8 cellular contexts compared by ENCODE assay signal in genomic region chr3:39107874-39108308, GRCh38. TPM values are rescaled to one million over a fixed set of nuclear protein-coding genes. Genes with fewer than 3 reads are reported as not detected.
DNase-seq lines count a peak whose midpoint lies in the region; ATAC-seq, FAIRE-seq and TF ChIP-seq lines count a peak whose summit lies in the region.

No MANE protein-coding gene starts in this region.

- peak overlapping the region; percentile 97 for H2AFZ ChIP-seq in keratinocyte (ENCODE audit: control insufficient read depth, low read length)

- in situ Hi-C loops in astrocyte of the spinal cord (cut with HindIII; ENCODE audit: low sequenced_read_pairs), result loop anchor here (25.0 kb wide), 1 partner anchor 179 kb away; the partner anchor contains the start of gene CX3CR1

- H3K36me3 ChIP-seq in GM06990 (ENCODE audit: control insufficient read depth, insufficient read depth, low read length), result no peaks in the 10 kb centered on the region; the same call in 1 of the 2 replicates
- H3K36me3 ChIP-seq in keratinocyte (ENCODE audit: control insufficient read depth in 2 of 2, extremely low read depth in 1 of 2, insufficient read depth in 2 of 2, low read length in 2 of 2), result peaks cover 0 to 2% of the 10 kb centered on the region in 2 experiments
- H3K36me3 ChIP-seq in subcutaneous abdominal adipose tissue (ENCODE audit: control insufficient read depth in 5 of 5, insufficient read depth in 5 of 5, low read length in 5 of 5), result peaks cover 0 to 7% (median 0%) of the 10 kb centered on the region in 5 donors

- H3K27ac ChIP-seq in keratinocyte (ENCODE audit: control insufficient read depth, insufficient read depth, low read length) (peak overlapping the region; percentile 69), subcutaneous abdominal adipose tissue (ENCODE audit: low read depth, low read length) (peak overlapping the region; percentile 84)

- ATAC-seq in HG03460 (IDR thresholded peaks at IDR 0.05; ENCODE audit: unreplicated experiment) (peak; percentile 3), HG02970 (IDR thresholded peaks at IDR 0.05; ENCODE audit: low FRiP score, unreplicated experiment) (no peak), GM18502 (IDR thresholded peaks at IDR 0.05; ENCODE audit: poor library complexity, unreplicated experiment) (no peak)

- H3K4me1 ChIP-seq in keratinocyte (ENCODE audit: control insufficient read depth, extremely low read depth, insufficient read depth, low read length) (peaks cover 15% of the 10 kb centered on the region), subcutaneous abdominal adipose tissue (ENCODE audit: control insufficient read depth in 5 of 5, insufficient read depth in 5 of 5, low read length in 5 of 5) (peaks cover 3 to 56% (median 50%) of the 10 kb centered on the region in 5 donors)

- no peaks in the 10 kb centered on the region for H3K9me3 ChIP-seq in keratinocyte (ENCODE audit: control insufficient read depth, low read depth, low read length)
- no peaks in the 10 kb centered on the region for H3K9me3 ChIP-seq in subcutaneous abdominal adipose tissue (ENCODE audit: control insufficient read depth in 5 of 5, low read length in 5 of 5)

- no peak for FAIRE-seq in keratinocyte (lab: Jason Lieb, UNC)

- H3K79me2 ChIP-seq in keratinocyte (ENCODE audit: control insufficient read depth, insufficient read depth, low read length), result peaks cover 36% of the 10 kb centered on the region

- dilution Hi-C loops in keratinocyte (cut with MboI; ENCODE audit: extremely low pct_ligation_motif_present, low sequenced_read_pairs), result no loop called here

- TF ChIP-seq CTCF in GM06990 (IDR thresholded peaks at IDR 0.05; ENCODE audit: insufficient read depth, low read length, poor library complexity, severe bottlenecking) (no peak), astrocyte of the spinal cord (IDR thresholded peaks at IDR 0.05; ENCODE audit: low read depth, low read length) (no peak), keratinocyte (optimal IDR thresholded peaks at IDR 0.05 in 1 of 3, IDR thresholded peaks at IDR 0.05 in 1 of 3, conservative IDR thresholded peaks at IDR 0.05 in 1 of 3; ENCODE audit: extremely low read depth in 1 of 3, insufficient read depth in 2 of 3, low read length in 3 of 3) (no peak)

- H3K4me2 ChIP-seq in keratinocyte (ENCODE audit: control insufficient read depth, extremely low read depth, insufficient read depth, low read depth, low read length), result peak overlapping the region; percentile 92

- no peak for DNase-seq in GM06990 (ENCODE audit: extremely low read depth, insufficient read length)
- no peak for DNase-seq in astrocyte of the spinal cord (ENCODE audit: low read depth, low spot score)
- no peak for DNase-seq in keratinocyte (ENCODE audit: low read depth, low spot score)
- DNase-seq in SK-N-DZ (ENCODE audit: low spot score), result no peak

- H3K4me3 ChIP-seq in GM06990 (replicated peaks; ENCODE audit: low read depth, low read length) (peak overlapping the region; percentile 86), astrocyte of the spinal cord (ENCODE audit: low read depth, low read length) (peak overlapping the region; percentile 91), keratinocyte (ENCODE audit: control insufficient read depth in 2 of 3, extremely low read depth in 1 of 3, insufficient read depth in 2 of 3, low read depth in 1 of 3, low read length in 3 of 3) (peak overlapping the region; percentile 87 to 92 (median 87)), subcutaneous abdominal adipose tissue (ENCODE audit: low read depth in 1 of 5, low read length in 5 of 5) (peak overlapping the region; percentile 78 to 89 (median 88))

- peak overlapping the region; percentile 83 for H3K9ac ChIP-seq in keratinocyte (ENCODE audit: control insufficient read depth, extremely low read depth, insufficient read depth, low read length)
- peak overlapping the region; percentile 68 to 93 (median 85) for H3K9ac ChIP-seq in subcutaneous abdominal adipose tissue (ENCODE audit: low read length in 5 of 5)

- peaks cover 2% of the 10 kb centered on the region for H3K9me1 ChIP-seq in keratinocyte (ENCODE audit: control insufficient read depth, extremely low read depth, insufficient read depth, low read length)

- no peaks in the 10 kb centered on the region for H3K27me3 ChIP-seq in GM06990 (replicated peaks; ENCODE audit: control insufficient read depth, insufficient read depth, low read length)
- H3K27me3 ChIP-seq in keratinocyte (ENCODE audit: control insufficient read depth, extremely low read depth, insufficient read depth, low read length), result no peaks in the 10 kb centered on the region
- H3K27me3 ChIP-seq in subcutaneous abdominal adipose tissue (ENCODE audit: control insufficient read depth in 5 of 5, insufficient read depth in 4 of 5, low read length in 5 of 5), result no peaks in the 10 kb centered on the region

- H4K20me1 ChIP-seq in keratinocyte (ENCODE audit: control insufficient read depth, extremely low read depth, insufficient read depth, low read length), result peaks cover 7% of the 10 kb centered on the region

RNA-seq across cellular contexts. Expression of gene TTC21A, which starts 0.4 kb away (rescaled TPM):
- polyA plus RNA-seq in keratinocyte, result 1.1 to 2.4 TPM (median 1.3 TPM) in 3 replicates
- 2.2 TPM for polyA plus RNA-seq in keratinocyte (2011; ENCODE audit: low read depth)
- 0.30 and 0.50 TPM in 2 replicates for polyA plus RNA-seq in keratinocyte (2011; cell fraction: cytosol; rRNA removed)
- 6.2 and 6.4 TPM in 2 replicates for polyA plus RNA-seq in keratinocyte (2011; cell fraction: nucleus; rRNA removed)
- polyA plus RNA-seq in keratinocyte (2012; ENCODE audit: low replicate concordance), result 0.61 and 2.7 TPM in 2 replicates
- 1.2 to 3.3 TPM (median 2.0 TPM) in 3 replicates for polyA minus RNA-seq in keratinocyte
- not detected for polyA minus RNA-seq in keratinocyte (2011; cell fraction: cytosol; rRNA and poly(A)+ RNA removed)
- 2.6 and 3.9 TPM in 2 replicates for polyA minus RNA-seq in keratinocyte (2011; cell fraction: nucleus; rRNA and poly(A)+ RNA removed)
- polyA plus RNA-seq in SK-N-DZ (2014; cell fraction: cytosol; rRNA removed), result 0.39 and 1.3 TPM in 2 replicates
- 6.7 and 14.7 TPM in 2 replicates for polyA plus RNA-seq in SK-N-DZ (2014; cell fraction: nucleus; rRNA removed)

RNA-seq across cellular contexts. Expression of gene GORASP1, which starts 0.5 kb away (rescaled TPM):
- 38.4 to 58.8 TPM (median 43.7 TPM) in 3 replicates for polyA plus RNA-seq in keratinocyte
- 9.6 TPM for polyA plus RNA-seq in keratinocyte (2011; ENCODE audit: low read depth)
- 30.3 and 31.4 TPM in 2 replicates for polyA plus RNA-seq in keratinocyte (2011; cell fraction: cytosol; rRNA removed)
- 81.5 and 88.8 TPM in 2 replicates for polyA plus RNA-seq in keratinocyte (2011; cell fraction: nucleus; rRNA removed)
- 31.1 and 34.2 TPM in 2 replicates for polyA plus RNA-seq in keratinocyte (2012; ENCODE audit: low replicate concordance)
- 39.1 to 63.4 TPM (median 52.9 TPM) in 3 replicates for polyA minus RNA-seq in keratinocyte
- polyA minus RNA-seq in keratinocyte (2011; cell fraction: cytosol; rRNA and poly(A)+ RNA removed), result 34.1 TPM
- polyA minus RNA-seq in keratinocyte (2011; cell fraction: nucleus; rRNA and poly(A)+ RNA removed), result 27.2 and 30.3 TPM in 2 replicates
- polyA plus RNA-seq in SK-N-DZ (2014; cell fraction: cytosol; rRNA removed), result 21.9 and 25.3 TPM in 2 replicates
- 86.3 and 110 TPM in 2 replicates for polyA plus RNA-seq in SK-N-DZ (2014; cell fraction: nucleus; rRNA removed)

RNA-seq across cellular contexts. Expression of gene CSRNP1, which starts 45.5 kb away (rescaled TPM):
- 4.0 to 5.4 TPM (median 5.4 TPM) in 3 replicates for polyA plus RNA-seq in keratinocyte
- polyA plus RNA-seq in keratinocyte (2011; ENCODE audit: low read depth), result 9.1 TPM
- polyA plus RNA-seq in keratinocyte (2011; cell fraction: cytosol; rRNA removed), result 2.2 and 2.7 TPM in 2 replicates
- 10.0 and 12.0 TPM in 2 replicates for polyA plus RNA-seq in keratinocyte (2011; cell fraction: nucleus; rRNA removed)
- 3.8 and 31.2 TPM in 2 replicates for polyA plus RNA-seq in keratinocyte (2012; ENCODE audit: low replicate concordance)
- 8.1 to 9.5 TPM (median 8.6 TPM) in 3 replicates for polyA minus RNA-seq in keratinocyte
- polyA minus RNA-seq in keratinocyte (2011; cell fraction: cytosol; rRNA and poly(A)+ RNA removed), result 5.8 TPM
- 9.0 and 10.8 TPM in 2 replicates for polyA minus RNA-seq in keratinocyte (2011; cell fraction: nucleus; rRNA and poly(A)+ RNA removed)
- polyA plus RNA-seq in SK-N-DZ (2014; cell fraction: cytosol; rRNA removed), result 1.2 and 1.5 TPM in 2 replicates
- 0.33 and 2.7 TPM in 2 replicates for polyA plus RNA-seq in SK-N-DZ (2014; cell fraction: nucleus; rRNA removed)

RNA-seq across cellular contexts. Expression of gene WDR48, which starts 56.1 kb away (rescaled TPM):
- polyA plus RNA-seq in keratinocyte, result 14.9 to 29.7 TPM (median 20.2 TPM) in 3 replicates
- polyA plus RNA-seq in keratinocyte (2011; ENCODE audit: low read depth), result 16.5 TPM
- polyA plus RNA-seq in keratinocyte (2011; cell fraction: cytosol; rRNA removed), result 10.1 and 26.2 TPM in 2 replicates
- polyA plus RNA-seq in keratinocyte (2011; cell fraction: nucleus; rRNA removed), result 19.3 and 27.8 TPM in 2 replicates
- 14.3 and 15.1 TPM in 2 replicates for polyA plus RNA-seq in keratinocyte (2012; ENCODE audit: low replicate concordance)
- 4.5 to 36.3 TPM (median 22.3 TPM) in 3 replicates for polyA minus RNA-seq in keratinocyte
- 30.7 TPM for polyA minus RNA-seq in keratinocyte (2011; cell fraction: cytosol; rRNA and poly(A)+ RNA removed)
- polyA minus RNA-seq in keratinocyte (2011; cell fraction: nucleus; rRNA and poly(A)+ RNA removed), result 10.6 and 21.7 TPM in 2 replicates
- 28.9 and 31.6 TPM in 2 replicates for polyA plus RNA-seq in SK-N-DZ (2014; cell fraction: cytosol; rRNA removed)
- 24.4 and 40.6 TPM in 2 replicates for polyA plus RNA-seq in SK-N-DZ (2014; cell fraction: nucleus; rRNA removed)

RNA-seq across cellular contexts. Expression of gene SCN11A, which starts 56.1 kb away (rescaled TPM):
- polyA plus RNA-seq in keratinocyte, result 0.01 to 0.04 TPM in 2 of 3 replicates, not detected in the other
- not detected for polyA plus RNA-seq in keratinocyte (2011; ENCODE audit: low read depth)
- polyA plus RNA-seq in keratinocyte (2011; cell fraction: cytosol; rRNA removed), result 0.01 TPM in 1 of 2 replicates, not detected in the other
- polyA plus RNA-seq in keratinocyte (2011; cell fraction: nucleus; rRNA removed), result 0.04 and 0.06 TPM in 2 replicates
- not detected in 2 replicates for polyA plus RNA-seq in keratinocyte (2012; ENCODE audit: low replicate concordance)
- 0.07 TPM in 1 of 3 replicates, not detected in the others for polyA minus RNA-seq in keratinocyte
- polyA minus RNA-seq in keratinocyte (2011; cell fraction: cytosol; rRNA and poly(A)+ RNA removed), result not detected
- polyA minus RNA-seq in keratinocyte (2011; cell fraction: nucleus; rRNA and poly(A)+ RNA removed), result not detected in 2 replicates
- polyA plus RNA-seq in SK-N-DZ (2014; cell fraction: cytosol; rRNA removed), result 0.16 and 0.39 TPM in 2 replicates
- 0.47 and 0.64 TPM in 2 replicates for polyA plus RNA-seq in SK-N-DZ (2014; cell fraction: nucleus; rRNA removed)
